Comparison of ENCODE assay signal across 9 cellular contexts in the genomic region with DNA sequence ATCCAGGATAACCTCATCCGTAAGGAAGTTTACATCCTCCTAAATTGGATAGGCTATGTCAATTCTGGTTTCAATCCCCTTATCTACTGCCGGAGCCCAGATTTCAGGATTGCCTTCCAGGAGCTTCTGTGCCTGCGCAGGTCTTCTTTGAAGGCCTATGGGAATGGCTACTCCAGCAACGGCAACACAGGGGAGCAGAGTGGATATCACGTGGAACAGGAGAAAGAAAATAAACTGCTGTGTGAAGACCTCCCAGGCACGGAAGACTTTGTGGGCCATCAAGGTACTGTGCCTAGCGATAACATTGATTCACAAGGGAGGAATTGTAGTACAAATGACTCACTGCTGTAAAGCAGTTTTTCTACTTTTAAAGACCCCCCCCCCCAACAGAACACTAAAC. TPM values are rescaled to one million over a fixed set of nuclear protein-coding genes. Genes with fewer than 3 reads are reported as not detected.
A peak's percentile ranks its signal among the peaks of the same experiment; 100 is the strongest.
DNase-seq lines count a peak whose midpoint lies in the region; ATAC-seq and TF ChIP-seq lines count a peak whose summit lies in the region.
"Had no signal": no experiment of that assay in that cellular context is flagged by ENCODE, and none has a peak within 500 bp of the region (broad histone marks: within the 10 kb centered on the region; RNA-seq: fewer than 3 reads in every experiment).

No MANE protein-coding gene starts in this region.

- H3K27me3 ChIP-seq in fibroblast of lung (ENCODE audit: control insufficient read depth, insufficient read depth, low read length) (no peaks in the 10 kb centered on the region), gastrocnemius medialis (no peaks in the 10 kb centered on the region)
- H3K27me3 ChIP-seq: ovary had no signal

- H3K4me1 ChIP-seq in ES-I3 (ENCODE audit: insufficient read depth, low read length): no peaks in the 10 kb centered on the region
- H3K4me1 ChIP-seq in fibroblast of lung (ENCODE audit: control insufficient read depth, extremely low read depth, insufficient read depth, low read length): peaks cover 6% of the 10 kb centered on the region
- H3K4me1 ChIP-seq in gastrocnemius medialis: peaks cover 42% of the 10 kb centered on the region in 2 donors

- intact Hi-C loops in gastrocnemius medialis (cut with DNase I; ENCODE audit: low total_unique reads): loop anchor here (2.0 to 5.0 kb wide), 7 partner anchors 75 to 445 kb away; partner anchors contain the start of genes AFAP1L1 and FBXO38

- DNase-seq in RPMI8226: peak; percentile 47
- DNase-seq in fibroblast of lung (ENCODE audit: low read depth in 2 of 2): peak in 1 of 2 donors; percentile 9
- DNase-seq in gastrocnemius medialis: no peak
- DNase-seq in NCI-H345 (lab: John Stamatoyannopoulos, UW): no peak
- no peak for DNase-seq in CD1c-positive myeloid dendritic cell (ENCODE audit: extremely low spot score)
- DNase-seq: ovary had no signal

- H3K9ac ChIP-seq in ES-I3 (ENCODE audit: low read depth, low read length) (peak overlapping the region; percentile 54; the same call in 1 of the 2 replicates), fibroblast of lung (ENCODE audit: insufficient read depth, low read length) (no peak overlapping the region)

- no peaks in the 10 kb centered on the region for H3K36me3 ChIP-seq in ES-I3 (ENCODE audit: insufficient read depth, low read length)
- no peaks in the 10 kb centered on the region for H3K36me3 ChIP-seq in fibroblast of lung (ENCODE audit: control insufficient read depth, insufficient read depth, low read length)
- no peaks in the 10 kb centered on the region for H3K36me3 ChIP-seq in gastrocnemius medialis
- H3K36me3 ChIP-seq: ovary had no signal

- H4K20me1 ChIP-seq in fibroblast of lung (ENCODE audit: control insufficient read depth, extremely low read depth, insufficient read depth, low read length): no peaks in the 10 kb centered on the region

- peaks cover 26% of the 10 kb centered on the region for H3K79me2 ChIP-seq in fibroblast of lung (ENCODE audit: control insufficient read depth, insufficient read depth, low read length)

- ATAC-seq in gastrocnemius medialis (peak in 1 of 2 donors; percentile 3), GM21529 (IDR thresholded peaks at IDR 0.05; ENCODE audit: unreplicated experiment) (no peak), HG03159 (IDR thresholded peaks at IDR 0.05; ENCODE audit: unreplicated experiment) (no peak)

- no peak overlapping the region for H2AFZ ChIP-seq in fibroblast of lung (ENCODE audit: low read length)

- TF ChIP-seq CTCF in fibroblast of lung (conservative IDR thresholded peaks at IDR 0.05 in 1 of 2, IDR thresholded peaks at IDR 0.05 in 1 of 2; ENCODE audit: low read depth in 1 of 2, low read length in 2 of 2) (no peak), gastrocnemius medialis (IDR thresholded peaks at IDR 0.05 in 4 of 5, conservative IDR thresholded peaks at IDR 0.05 in 1 of 5) (no peak)

- peak overlapping the region; percentile 89 for H3K4me2 ChIP-seq in fibroblast of lung (ENCODE audit: extremely low read depth, insufficient read depth, low read length)

- peak overlapping the region; percentile 0 to 80 (median 71) for H3K4me3 ChIP-seq in fibroblast of lung (replicated peaks in 1 of 4; ENCODE audit: control extremely low read depth in 1 of 4, insufficient read depth in 1 of 4, low read depth in 3 of 4, low read length in 4 of 4)
- H3K4me3 ChIP-seq in gastrocnemius medialis: peak overlapping the region; percentile 55 to 81 (median 74)

- peak in 1 of 2 donors; percentile 11 for TF ChIP-seq POLR2A in gastrocnemius medialis (IDR thresholded peaks at IDR 0.05)

- in situ Hi-C loops in gastrocnemius medialis (cut with MboI; ENCODE audit: low sequenced_read_pairs in 4 of 4): loop anchor here in 2 of 4 donors (10.0 kb wide), 2 partner anchors 127 to 167 kb away; no protein-coding TSS in a partner anchor

- H3K27ac ChIP-seq in fibroblast of lung (ENCODE audit: insufficient read depth, low read length) (no peak overlapping the region), gastrocnemius medialis (peak overlapping the region; percentile 90 to 97 (median 94))
- H3K27ac ChIP-seq: ovary had no signal

- H3K9me3 ChIP-seq in ES-I3 (ENCODE audit: control insufficient read depth, insufficient read depth, low read length) (no peaks in the 10 kb centered on the region), fibroblast of lung (ENCODE audit: control insufficient read depth, insufficient read depth, low read depth, low read length) (no peaks in the 10 kb centered on the region), gastrocnemius medialis (no peaks in the 10 kb centered on the region)
- H3K9me3 ChIP-seq: ovary had no signal

RNA-seq across cellular contexts. Expression of gene ADRB2, which starts 1.3 kb away (rescaled TPM):
- total RNA-seq in fibroblast of lung (1.0 and 4.5 TPM in 2 replicates), gastrocnemius medialis (10 to 100 TPM in 1 of 4 donors, 1 to 10 TPM in 3; 4.2 to 17.3 (median 6.8) TPM)
- 0.60 and 2.9 TPM in 2 replicates for polyA plus RNA-seq in fibroblast of lung
- 0.23 and 1.8 TPM in 2 replicates for polyA plus RNA-seq in fibroblast of lung (2012)
- 5.0 TPM in 1 of 2 replicates, not detected in the other for polyA minus RNA-seq in fibroblast of lung (ENCODE audit: low replicate concordance)
